Comparison of ENCODE assay signal across 18 cellular contexts in the genomic region with DNA sequence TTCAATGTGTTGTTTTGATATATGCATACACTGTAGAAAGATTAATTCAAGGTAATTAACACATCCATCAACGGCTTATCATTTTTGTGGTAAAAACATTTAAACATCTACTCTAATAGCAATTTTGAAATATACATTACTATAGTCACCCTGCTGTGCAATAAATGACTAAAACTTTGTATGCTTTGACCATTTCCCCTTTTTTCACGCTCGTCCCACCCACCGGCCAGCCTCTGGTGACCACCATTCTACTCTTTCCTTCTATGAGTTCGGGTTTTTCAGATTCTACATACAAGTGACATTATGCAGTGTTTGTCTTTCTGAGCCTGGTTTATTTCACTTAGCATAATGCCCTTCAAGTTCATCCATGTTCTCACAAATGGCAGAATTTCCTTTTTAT.
"Had no signal": no experiment of that assay in that cellular context is flagged by ENCODE, and none has a peak within 500 bp of the region (broad histone marks: within the 10 kb centered on the region; RNA-seq: fewer than 3 reads in every experiment).

No MANE protein-coding gene starts in this region.

- DNase-seq: effector CD4-positive, alpha-beta T cell; endodermal cell; erythroblast; foreskin keratinocyte; immature natural killer cell; mesendoderm; naive B cell; occipital lobe; pancreas; right cardiac atrium; small intestine; stimulated activated CD4-positive, alpha-beta T cell treated with anti-CD3 and anti-CD28 coated beads, Interleukin-12 subunit alpha, Interleukin-12 subunit beta, amount 100 ng/mL, for 4 hours; stimulated activated naive CD4-positive, alpha-beta T cell; stomach; substantia nigra; transverse colon had no signal

- FAIRE-seq: endothelial cell of umbilical vein, keratinocyte, pancreas, small intestine had no signal

- ATAC-seq: foreskin keratinocyte, pancreas, right cardiac atrium had no signal
